In the genomic region with DNA sequence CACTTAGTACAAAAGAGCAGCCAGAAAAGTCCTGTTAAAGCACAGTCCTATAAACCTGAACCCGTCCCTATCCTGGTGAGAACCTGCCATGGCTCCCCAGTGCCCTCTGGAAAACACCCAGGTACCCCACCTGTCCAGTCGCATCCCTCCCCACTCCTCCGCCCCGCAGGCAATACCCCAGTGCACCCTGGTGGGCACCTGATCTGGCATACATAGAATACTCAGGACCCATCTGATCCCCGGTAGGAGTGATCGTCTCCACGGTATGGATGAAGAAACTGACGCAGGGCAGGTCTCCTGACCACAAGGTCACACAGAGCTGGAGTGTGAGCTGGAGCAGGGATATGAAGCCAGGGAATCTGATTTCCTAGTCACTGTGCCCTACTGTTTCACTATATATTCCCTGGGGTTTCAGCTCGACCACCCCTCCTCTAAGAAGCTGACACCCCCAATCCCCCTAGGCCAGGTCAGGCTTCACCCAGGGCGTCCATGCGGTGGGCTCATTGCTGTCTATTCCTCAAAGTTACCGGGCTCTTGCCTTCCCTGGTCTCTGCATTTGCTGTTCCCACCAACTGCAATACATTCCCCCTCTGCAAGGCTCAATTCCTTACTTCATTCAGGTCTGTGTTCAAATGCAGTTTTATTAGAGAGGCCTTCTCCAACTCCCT, we compare ENCODE assay signal across 6 cellular contexts. TPM values are rescaled to one million over a fixed set of nuclear protein-coding genes. Genes with fewer than 3 reads are reported as not detected.
DNase-seq lines count a peak whose midpoint lies in the region; ATAC-seq, FAIRE-seq and TF ChIP-seq lines count a peak whose summit lies in the region.

No MANE protein-coding gene starts in this region.

- no peaks in the 10 kb centered on the region for H3K9me3 ChIP-seq in sigmoid colon

- H3K27me3 ChIP-seq in sigmoid colon, result no peaks in the 10 kb centered on the region

- TF ChIP-seq POLR2A in sigmoid colon (IDR thresholded peaks at IDR 0.05), result no peak

- H3K4me1 ChIP-seq in sigmoid colon, result peaks cover 0 to 19% (median 17%) of the 10 kb centered on the region in 4 donors

- ATAC-seq in effector memory CD8-positive, alpha-beta T cell (replicated peaks), result no peak
- no peak for ATAC-seq in HG03135 (IDR thresholded peaks at IDR 0.05; ENCODE audit: unreplicated experiment)

- WGBS in sigmoid colon, 2 donors, result 39 to 57% methylated on average over 12 of the region's 12 CpGs

- intact Hi-C loops in sigmoid colon (cut with DNase I), result loop anchor here (1.0 to 2.0 kb wide), 3 partner anchors 26 to 62 kb away; a partner anchor contains a TSS

- TF ChIP-seq CTCF in LNCaP clone FGC (IDR thresholded peaks at IDR 0.05; ENCODE audit: control insufficient read depth, extremely low read depth, insufficient read depth), result no peak
- no peak for TF ChIP-seq CTCF in sigmoid colon (IDR thresholded peaks at IDR 0.05)
- TF ChIP-seq CTCF in D721Med (IDR thresholded peaks at IDR 0.05; ENCODE audit: insufficient read depth, missing control alignments), result no peak

- H3K9me3 Mint-ChIP-seq in effector memory CD8-positive, alpha-beta T cell, result no peaks in the 10 kb centered on the region

- H3K27ac ChIP-seq in sigmoid colon, result peak overlapping the region; percentile 87 to 95 (median 88)

- H3K4me3 ChIP-seq in LNCaP clone FGC (ENCODE audit: low read depth, low read length) (peak overlapping the region; percentile 54), sigmoid colon (peak overlapping the region; percentile 41 to 75 (median 62))

- H3K4me1 Mint-ChIP-seq in effector memory CD8-positive, alpha-beta T cell (ENCODE audit: low read depth in 2 of 2), result peaks cover 20 to 25% of the 10 kb centered on the region in 2 donors

- H3K27ac Mint-ChIP-seq in effector memory CD8-positive, alpha-beta T cell, result peak overlapping the region; percentile 81 to 95

- no peaks in the 10 kb centered on the region for H3K27me3 Mint-ChIP-seq in effector memory CD8-positive, alpha-beta T cell

- no peak for TF ChIP-seq EP300 in sigmoid colon (IDR thresholded peaks at IDR 0.05)

- H3K36me3 ChIP-seq in sigmoid colon, result peaks cover 0 to 9% (median 3%) of the 10 kb centered on the region in 4 donors

- no peak for FAIRE-seq in D721Med (lab: Jason Lieb, UNC)

- DNase-seq in LNCaP clone FGC (ENCODE audit: low read depth) (no peak), sigmoid colon (peak; percentile 75), ACHN (no peak), D721Med (ENCODE audit: insufficient read length, low spot score) (no peak)
- DNase-seq in effector memory CD8-positive, alpha-beta T cell, result no peak

- H3K36me3 Mint-ChIP-seq in effector memory CD8-positive, alpha-beta T cell (ENCODE audit: insufficient read depth), result peaks cover 34% of the 10 kb centered on the region

- in situ Hi-C loops in ACHN (cut with HindIII; ENCODE audit: low pct_ligation_motif_present, low pct_unique_long_range_greater_than_20kb, low sequenced_read_pairs), result no loop called here

- peak overlapping the region; percentile 95 to 96 for H3K4me3 Mint-ChIP-seq in effector memory CD8-positive, alpha-beta T cell

RNA-seq across cellular contexts. Expression of a gene that starts 12.6 kb away (rescaled TPM):
- total RNA-seq in sigmoid colon, result 1 to 10 TPM; 7.1 to 9.7 (median 8.8) TPM
- polyA plus RNA-seq in sigmoid colon, result 10 to 100 TPM in 2 of 3 donors, 1 to 10 TPM in 1; 9.5 to 16.5 (median 10.8) TPM

RNA-seq across cellular contexts. Expression of a gene that starts 15.1 kb away (rescaled TPM):
- not detected for total RNA-seq in sigmoid colon
- polyA plus RNA-seq in sigmoid colon, result not detected

RNA-seq across cellular contexts. Expression of a gene that starts 25.7 kb away (rescaled TPM):
- 1 to 10 TPM; 2.1 to 4.7 (median 3.4) TPM for total RNA-seq in sigmoid colon
- polyA plus RNA-seq in sigmoid colon, result 1 to 10 TPM; 1.2 to 7.6 (median 1.6) TPM

RNA-seq across cellular contexts. Expression of a gene that starts 26.4 kb away (rescaled TPM):
- 100 to 1,000 TPM; 145 to 261 (median 242) TPM for total RNA-seq in sigmoid colon
- polyA plus RNA-seq in sigmoid colon, result 100 to 1,000 TPM; 271 to 423 (median 382) TPM

RNA-seq across cellular contexts. Expression of a gene that starts 50.1 kb away (rescaled TPM):
- total RNA-seq in sigmoid colon, result not detected
- 10 to 100 TPM in 1 of 3 donors, 1 to 10 TPM in 1, under 1 TPM in 1; 0.69 to 11.8 (median 3.6) TPM for polyA plus RNA-seq in sigmoid colon
